In the genomic region with DNA sequence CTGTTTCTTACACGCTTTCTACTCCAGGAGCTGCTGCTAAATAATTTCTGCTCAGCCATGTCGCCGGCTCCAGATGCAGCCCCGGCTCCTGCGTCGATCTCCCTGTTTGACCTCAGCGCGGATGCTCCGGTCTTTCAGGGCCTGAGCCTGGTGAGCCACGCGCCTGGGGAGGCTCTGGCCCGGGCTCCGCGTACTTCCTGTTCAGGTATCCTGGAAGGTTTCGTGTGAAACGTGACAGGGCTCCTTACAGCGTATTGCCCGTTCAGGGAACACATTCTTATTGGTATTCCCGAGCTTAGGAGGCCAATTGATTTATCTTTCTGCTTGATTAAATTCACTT, we compare ENCODE assay signal across 2 cellular contexts.
A peak's percentile ranks its signal among the peaks of the same experiment; 100 is the strongest.
TF ChIP-seq lines count a peak whose summit lies in the region.

No MANE protein-coding gene starts in this region.

TF ChIP-seq in SK-N-SH treated with all-trans-retinoic acid at 6 μM for 48 hours, 23 proteins besides CTCF, POLR2A, EP300 and RAD21:
- TF ChIP-seq OSR1 (CRISPR knock-in tag; IDR thresholded peaks at IDR 0.05) (no peak), ZNF8 (CRISPR knock-in tag; IDR thresholded peaks at IDR 0.05) (no peak), SNAI2 (CRISPR knock-in tag; IDR thresholded peaks at IDR 0.05) (no peak), GLIS3 (CRISPR knock-in tag; IDR thresholded peaks at IDR 0.05) (no peak), CSDC2 (CRISPR knock-in tag; IDR thresholded peaks at IDR 0.05) (no peak), ZFP3 (CRISPR knock-in tag; IDR thresholded peaks at IDR 0.05) (no peak), ARNTL (CRISPR knock-in tag; IDR thresholded peaks at IDR 0.05; ENCODE audit: borderline replicate concordance, low read depth) (no peak), ZC3H10 (CRISPR knock-in tag; IDR thresholded peaks at IDR 0.05) (no peak)
- TF ChIP-seq, protein P1, sequence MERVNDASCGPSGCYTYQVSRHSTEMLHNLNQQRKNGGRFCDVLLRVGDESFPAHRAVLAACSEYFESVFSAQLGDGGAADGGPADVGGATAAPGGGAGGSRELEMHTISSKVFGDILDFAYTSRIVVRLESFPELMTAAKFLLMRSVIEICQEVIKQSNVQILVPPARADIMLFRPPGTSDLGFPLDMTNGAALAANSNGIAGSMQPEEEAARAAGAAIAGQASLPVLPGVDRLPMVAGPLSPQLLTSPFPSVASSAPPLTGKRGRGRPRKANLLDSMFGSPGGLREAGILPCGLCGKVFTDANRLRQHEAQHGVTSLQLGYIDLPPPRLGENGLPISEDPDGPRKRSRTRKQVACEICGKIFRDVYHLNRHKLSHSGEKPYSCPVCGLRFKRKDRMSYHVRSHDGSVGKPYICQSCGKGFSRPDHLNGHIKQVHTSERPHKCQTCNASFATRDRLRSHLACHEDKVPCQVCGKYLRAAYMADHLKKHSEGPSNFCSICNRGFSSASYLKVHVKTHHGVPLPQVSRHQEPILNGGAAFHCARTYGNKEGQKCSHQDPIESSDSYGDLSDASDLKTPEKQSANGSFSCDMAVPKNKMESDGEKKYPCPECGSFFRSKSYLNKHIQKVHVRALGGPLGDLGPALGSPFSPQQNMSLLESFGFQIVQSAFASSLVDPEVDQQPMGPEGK (CRISPR knock-in tag; IDR thresholded peaks at IDR 0.05; ENCODE audit: borderline replicate concordance), result no peak
TF ChIP-seq in SK-N-SH treated with all-trans-retinoic acid at 6 μM for 48 hours: peak in this region for 0.

TF ChIP-seq in HepG2, 621 proteins besides CTCF, POLR2A, EP300 and RAD21 (continues in another document):
- 0 out of 2 replicates have a peak, but pooled peaks have one; percentile 14 for TF ChIP-seq HOXD1 (CRISPR knock-in tag; IDR thresholded peaks at IDR 0.05)
- no peak; the same call in 1 of the 2 replicates for TF ChIP-seq ELF4 (CRISPR knock-in tag; IDR thresholded peaks at IDR 0.05; ENCODE audit: borderline replicate concordance)
- peak; percentile 25; the same call in 1 of the 2 replicates for TF ChIP-seq ZNF337 (CRISPR knock-in tag; IDR thresholded peaks at IDR 0.05; ENCODE audit: borderline replicate concordance, low read depth)
- 0 out of 2 replicates have a peak, but pooled peaks have one; percentile 10 for TF ChIP-seq NR3C1 (CRISPR knock-in tag; IDR thresholded peaks at IDR 0.05)
- TF ChIP-seq KAT2B (IDR thresholded peaks at IDR 0.05; ENCODE audit: borderline replicate concordance, low read depth, low read length), result no peak
- TF ChIP-seq ZSCAN25 (CRISPR knock-in tag; IDR thresholded peaks at IDR 0.05), result no peak
- no peak for TF ChIP-seq SP1 (IDR thresholded peaks at IDR 0.05)
- no peak; the same call in 1 of the 2 replicates for TF ChIP-seq SP1 (CRISPR knock-in tag; IDR thresholded peaks at IDR 0.05)
- 0 out of 2 replicates have a peak, but pooled peaks have one; percentile 42 for TF ChIP-seq ATF7-NPFF (CRISPR knock-in tag; IDR thresholded peaks at IDR 0.05; ENCODE audit: low read depth)
- TF ChIP-seq ZNF605 (CRISPR knock-in tag; IDR thresholded peaks at IDR 0.05), result peak; percentile 30; the same call in 1 of the 2 replicates
- TF ChIP-seq ZBTB42 (CRISPR knock-in tag; IDR thresholded peaks at IDR 0.05), result no peak
- no peak for TF ChIP-seq RXRB (CRISPR knock-in tag; IDR thresholded peaks at IDR 0.05; ENCODE audit: borderline replicate concordance)
- no peak for TF ChIP-seq SRF (IDR thresholded peaks at IDR 0.05; ENCODE audit: low read depth, low read length)
- TF ChIP-seq, protein P2, sequence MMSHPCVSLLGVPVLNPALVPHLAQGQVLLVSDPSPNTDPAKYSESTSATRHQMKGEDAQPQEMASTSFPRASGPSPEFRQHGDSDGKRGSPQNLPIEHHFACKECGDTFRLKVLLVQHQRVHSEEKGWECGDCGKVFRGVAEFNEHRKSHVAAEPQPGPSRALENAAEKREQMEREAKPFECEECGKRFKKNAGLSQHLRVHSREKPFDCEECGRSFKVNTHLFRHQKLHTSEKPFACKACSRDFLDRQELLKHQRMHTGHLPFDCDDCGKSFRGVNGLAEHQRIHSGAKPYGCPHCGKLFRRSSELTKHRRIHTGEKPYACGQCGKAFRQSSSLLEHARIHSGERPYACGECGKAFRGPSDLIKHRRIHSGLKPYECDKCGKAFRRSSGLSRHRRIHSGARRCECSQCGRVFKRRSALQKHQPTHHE (CRISPR knock-in tag; IDR thresholded peaks at IDR 0.05; ENCODE audit: borderline replicate concordance), result no peak
- TF ChIP-seq, protein P3, sequence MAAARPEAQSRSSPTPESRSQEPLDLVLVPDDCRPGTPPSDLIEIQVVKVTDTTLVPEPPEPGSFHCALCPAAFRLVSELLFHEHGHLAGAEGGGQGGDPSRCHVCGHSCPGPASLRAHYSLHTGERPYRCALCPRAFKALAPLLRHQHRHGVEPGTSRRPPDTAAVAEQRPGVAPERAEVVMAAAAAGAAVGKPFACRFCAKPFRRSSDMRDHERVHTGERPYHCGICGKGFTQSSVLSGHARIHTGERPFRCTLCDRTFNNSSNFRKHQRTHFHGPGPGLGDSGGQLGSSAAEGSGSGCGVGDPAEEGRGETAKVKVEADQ (CRISPR knock-in tag; IDR thresholded peaks at IDR 0.05; ENCODE audit: borderline replicate concordance), result no peak
- TF ChIP-seq ZNF564 (CRISPR knock-in tag; IDR thresholded peaks at IDR 0.05), result peak; percentile 55; the same call in 1 of the 2 replicates
- no peak for TF ChIP-seq ATF1 (CRISPR knock-in tag; IDR thresholded peaks at IDR 0.05)
- TF ChIP-seq, protein P4, sequence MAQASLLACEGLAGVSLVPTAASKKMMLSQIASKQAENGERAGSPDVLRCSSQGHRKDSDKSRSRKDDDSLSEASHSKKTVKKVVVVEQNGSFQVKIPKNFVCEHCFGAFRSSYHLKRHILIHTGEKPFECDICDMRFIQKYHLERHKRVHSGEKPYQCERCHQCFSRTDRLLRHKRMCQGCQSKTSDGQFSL (CRISPR knock-in tag; IDR thresholded peaks at IDR 0.05), result no peak
- TF ChIP-seq ZNF879 (CRISPR knock-in tag; IDR thresholded peaks at IDR 0.05), result peak; percentile 21; the same call in 1 of the 2 replicates
- TF ChIP-seq, protein P5, sequence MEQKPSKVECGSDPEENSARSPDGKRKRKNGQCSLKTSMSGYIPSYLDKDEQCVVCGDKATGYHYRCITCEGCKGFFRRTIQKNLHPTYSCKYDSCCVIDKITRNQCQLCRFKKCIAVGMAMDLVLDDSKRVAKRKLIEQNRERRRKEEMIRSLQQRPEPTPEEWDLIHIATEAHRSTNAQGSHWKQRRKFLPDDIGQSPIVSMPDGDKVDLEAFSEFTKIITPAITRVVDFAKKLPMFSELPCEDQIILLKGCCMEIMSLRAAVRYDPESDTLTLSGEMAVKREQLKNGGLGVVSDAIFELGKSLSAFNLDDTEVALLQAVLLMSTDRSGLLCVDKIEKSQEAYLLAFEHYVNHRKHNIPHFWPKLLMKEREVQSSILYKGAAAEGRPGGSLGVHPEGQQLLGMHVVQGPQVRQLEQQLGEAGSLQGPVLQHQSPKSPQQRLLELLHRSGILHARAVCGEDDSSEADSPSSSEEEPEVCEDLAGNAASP (CRISPR knock-in tag; IDR thresholded peaks at IDR 0.05; ENCODE audit: borderline replicate concordance), result peak; percentile 51; the same call in 1 of the 2 replicates
- peak; percentile 6; the same call in 1 of the 2 replicates for TF ChIP-seq MED1 (CRISPR knock-in tag; IDR thresholded peaks at IDR 0.05)
- peak; percentile 78; the same call in 1 of the 2 replicates for TF ChIP-seq ETV5 (CRISPR knock-in tag; IDR thresholded peaks at IDR 0.05; ENCODE audit: borderline replicate concordance)
- TF ChIP-seq ZNF644 (CRISPR knock-in tag; IDR thresholded peaks at IDR 0.05; ENCODE audit: low read depth), result no peak
- TF ChIP-seq, protein P6, sequence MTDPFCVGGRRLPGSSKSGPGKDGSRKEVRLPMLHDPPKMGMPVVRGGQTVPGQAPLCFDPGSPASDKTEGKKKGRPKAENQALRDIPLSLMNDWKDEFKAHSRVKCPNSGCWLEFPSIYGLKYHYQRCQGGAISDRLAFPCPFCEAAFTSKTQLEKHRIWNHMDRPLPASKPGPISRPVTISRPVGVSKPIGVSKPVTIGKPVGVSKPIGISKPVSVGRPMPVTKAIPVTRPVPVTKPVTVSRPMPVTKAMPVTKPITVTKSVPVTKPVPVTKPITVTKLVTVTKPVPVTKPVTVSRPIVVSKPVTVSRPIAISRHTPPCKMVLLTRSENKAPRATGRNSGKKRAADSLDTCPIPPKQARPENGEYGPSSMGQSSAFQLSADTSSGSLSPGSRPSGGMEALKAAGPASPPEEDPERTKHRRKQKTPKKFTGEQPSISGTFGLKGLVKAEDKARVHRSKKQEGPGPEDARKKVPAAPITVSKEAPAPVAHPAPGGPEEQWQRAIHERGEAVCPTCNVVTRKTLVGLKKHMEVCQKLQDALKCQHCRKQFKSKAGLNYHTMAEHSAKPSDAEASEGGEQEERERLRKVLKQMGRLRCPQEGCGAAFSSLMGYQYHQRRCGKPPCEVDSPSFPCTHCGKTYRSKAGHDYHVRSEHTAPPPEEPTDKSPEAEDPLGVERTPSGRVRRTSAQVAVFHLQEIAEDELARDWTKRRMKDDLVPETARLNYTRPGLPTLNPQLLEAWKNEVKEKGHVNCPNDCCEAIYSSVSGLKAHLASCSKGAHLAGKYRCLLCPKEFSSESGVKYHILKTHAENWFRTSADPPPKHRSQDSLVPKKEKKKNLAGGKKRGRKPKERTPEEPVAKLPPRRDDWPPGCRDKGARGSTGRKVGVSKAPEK (CRISPR knock-in tag; IDR thresholded peaks at IDR 0.05; ENCODE audit: borderline replicate concordance), result 0 out of 2 replicates have a peak, but pooled peaks have one; percentile 64
- TF ChIP-seq SMYD3 (CRISPR knock-in tag; IDR thresholded peaks at IDR 0.05), result no peak
- TF ChIP-seq, protein P7, sequence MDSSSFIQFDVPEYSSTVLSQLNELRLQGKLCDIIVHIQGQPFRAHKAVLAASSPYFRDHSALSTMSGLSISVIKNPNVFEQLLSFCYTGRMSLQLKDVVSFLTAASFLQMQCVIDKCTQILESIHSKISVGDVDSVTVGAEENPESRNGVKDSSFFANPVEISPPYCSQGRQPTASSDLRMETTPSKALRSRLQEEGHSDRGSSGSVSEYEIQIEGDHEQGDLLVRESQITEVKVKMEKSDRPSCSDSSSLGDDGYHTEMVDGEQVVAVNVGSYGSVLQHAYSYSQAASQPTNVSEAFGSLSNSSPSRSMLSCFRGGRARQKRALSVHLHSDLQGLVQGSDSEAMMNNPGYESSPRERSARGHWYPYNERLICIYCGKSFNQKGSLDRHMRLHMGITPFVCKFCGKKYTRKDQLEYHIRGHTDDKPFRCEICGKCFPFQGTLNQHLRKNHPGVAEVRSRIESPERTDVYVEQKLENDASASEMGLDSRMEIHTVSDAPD (CRISPR knock-in tag; IDR thresholded peaks at IDR 0.05), result no peak
- TF ChIP-seq, protein P8, sequence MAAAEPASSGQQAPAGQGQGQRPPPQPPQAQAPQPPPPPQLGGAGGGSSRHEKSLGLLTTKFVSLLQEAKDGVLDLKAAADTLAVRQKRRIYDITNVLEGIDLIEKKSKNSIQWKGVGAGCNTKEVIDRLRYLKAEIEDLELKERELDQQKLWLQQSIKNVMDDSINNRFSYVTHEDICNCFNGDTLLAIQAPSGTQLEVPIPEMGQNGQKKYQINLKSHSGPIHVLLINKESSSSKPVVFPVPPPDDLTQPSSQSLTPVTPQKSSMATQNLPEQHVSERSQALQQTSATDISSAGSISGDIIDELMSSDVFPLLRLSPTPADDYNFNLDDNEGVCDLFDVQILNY (CRISPR knock-in tag; conservative IDR thresholded peaks at IDR 0.05), result 0 out of 2 replicates have a peak, but pooled peaks have one; percentile 37
- TF ChIP-seq ZNF350 (CRISPR knock-in tag; IDR thresholded peaks at IDR 0.05; ENCODE audit: borderline replicate concordance, low read depth), result peak; percentile 46; the same call in 1 of the 2 replicates
- no peak for TF ChIP-seq CREM (IDR thresholded peaks at IDR 0.05)
- no peak for TF ChIP-seq CREM (CRISPR knock-in tag; IDR thresholded peaks at IDR 0.05)
- TF ChIP-seq ZNF766 (CRISPR knock-in tag; IDR thresholded peaks at IDR 0.05; ENCODE audit: borderline replicate concordance), result peak; percentile 16; the same call in 1 of the 2 replicates
- TF ChIP-seq SIX1 (CRISPR knock-in tag; IDR thresholded peaks at IDR 0.05; ENCODE audit: borderline replicate concordance), result no peak
- TF ChIP-seq, protein P9, sequence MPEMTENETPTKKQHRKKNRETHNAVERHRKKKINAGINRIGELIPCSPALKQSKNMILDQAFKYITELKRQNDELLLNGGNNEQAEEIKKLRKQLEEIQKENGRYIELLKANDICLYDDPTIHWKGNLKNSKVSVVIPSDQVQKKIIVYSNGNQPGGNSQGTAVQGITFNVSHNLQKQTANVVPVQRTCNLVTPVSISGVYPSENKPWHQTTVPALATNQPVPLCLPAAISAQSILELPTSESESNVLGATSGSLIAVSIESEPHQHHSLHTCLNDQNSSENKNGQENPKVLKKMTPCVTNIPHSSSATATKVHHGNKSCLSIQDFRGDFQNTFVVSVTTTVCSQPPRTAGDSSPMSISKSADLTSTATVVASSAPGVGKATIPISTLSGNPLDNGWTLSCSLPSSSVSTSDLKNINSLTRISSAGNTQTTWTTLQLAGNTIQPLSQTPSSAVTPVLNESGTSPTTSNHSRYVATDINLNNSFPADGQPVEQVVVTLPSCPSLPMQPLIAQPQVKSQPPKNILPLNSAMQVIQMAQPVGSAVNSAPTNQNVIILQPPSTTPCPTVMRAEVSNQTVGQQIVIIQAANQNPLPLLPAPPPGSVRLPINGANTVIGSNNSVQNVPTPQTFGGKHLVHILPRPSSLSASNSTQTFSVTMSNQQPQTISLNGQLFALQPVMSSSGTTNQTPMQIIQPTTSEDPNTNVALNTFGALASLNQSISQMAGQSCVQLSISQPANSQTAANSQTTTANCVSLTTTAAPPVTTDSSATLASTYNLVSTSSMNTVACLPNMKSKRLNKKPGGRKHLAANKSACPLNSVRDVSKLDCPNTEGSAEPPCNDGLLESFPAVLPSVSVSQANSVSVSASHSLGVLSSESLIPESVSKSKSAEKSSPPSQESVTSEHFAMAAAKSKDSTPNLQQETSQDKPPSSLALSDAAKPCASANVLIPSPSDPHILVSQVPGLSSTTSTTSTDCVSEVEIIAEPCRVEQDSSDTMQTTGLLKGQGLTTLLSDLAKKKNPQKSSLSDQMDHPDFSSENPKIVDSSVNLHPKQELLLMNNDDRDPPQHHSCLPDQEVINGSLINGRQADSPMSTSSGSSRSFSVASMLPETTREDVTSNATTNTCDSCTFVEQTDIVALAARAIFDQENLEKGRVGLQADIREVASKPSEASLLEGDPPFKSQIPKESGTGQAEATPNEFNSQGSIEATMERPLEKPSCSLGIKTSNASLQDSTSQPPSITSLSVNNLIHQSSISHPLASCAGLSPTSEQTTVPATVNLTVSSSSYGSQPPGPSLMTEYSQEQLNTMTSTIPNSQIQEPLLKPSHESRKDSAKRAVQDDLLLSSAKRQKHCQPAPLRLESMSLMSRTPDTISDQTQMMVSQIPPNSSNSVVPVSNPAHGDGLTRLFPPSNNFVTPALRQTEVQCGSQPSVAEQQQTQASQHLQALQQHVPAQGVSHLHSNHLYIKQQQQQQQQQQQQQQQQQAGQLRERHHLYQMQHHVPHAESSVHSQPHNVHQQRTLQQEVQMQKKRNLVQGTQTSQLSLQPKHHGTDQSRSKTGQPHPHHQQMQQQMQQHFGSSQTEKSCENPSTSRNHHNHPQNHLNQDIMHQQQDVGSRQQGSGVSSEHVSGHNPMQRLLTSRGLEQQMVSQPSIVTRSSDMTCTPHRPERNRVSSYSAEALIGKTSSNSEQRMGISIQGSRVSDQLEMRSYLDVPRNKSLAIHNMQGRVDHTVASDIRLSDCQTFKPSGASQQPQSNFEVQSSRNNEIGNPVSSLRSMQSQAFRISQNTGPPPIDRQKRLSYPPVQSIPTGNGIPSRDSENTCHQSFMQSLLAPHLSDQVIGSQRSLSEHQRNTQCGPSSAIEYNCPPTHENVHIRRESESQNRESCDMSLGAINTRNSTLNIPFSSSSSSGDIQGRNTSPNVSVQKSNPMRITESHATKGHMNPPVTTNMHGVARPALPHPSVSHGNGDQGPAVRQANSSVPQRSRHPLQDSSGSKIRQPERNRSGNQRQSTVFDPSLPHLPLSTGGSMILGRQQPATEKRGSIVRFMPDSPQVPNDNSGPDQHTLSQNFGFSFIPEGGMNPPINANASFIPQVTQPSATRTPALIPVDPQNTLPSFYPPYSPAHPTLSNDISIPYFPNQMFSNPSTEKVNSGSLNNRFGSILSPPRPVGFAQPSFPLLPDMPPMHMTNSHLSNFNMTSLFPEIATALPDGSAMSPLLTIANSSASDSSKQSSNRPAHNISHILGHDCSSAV (CRISPR knock-in tag; IDR thresholded peaks at IDR 0.05; ENCODE audit: borderline replicate concordance), result no peak
- no peak for TF ChIP-seq SPEN (CRISPR knock-in tag; IDR thresholded peaks at IDR 0.05; ENCODE audit: low read depth)
